ENCODE assay signal across 1 cellular context in the genomic region with DNA sequence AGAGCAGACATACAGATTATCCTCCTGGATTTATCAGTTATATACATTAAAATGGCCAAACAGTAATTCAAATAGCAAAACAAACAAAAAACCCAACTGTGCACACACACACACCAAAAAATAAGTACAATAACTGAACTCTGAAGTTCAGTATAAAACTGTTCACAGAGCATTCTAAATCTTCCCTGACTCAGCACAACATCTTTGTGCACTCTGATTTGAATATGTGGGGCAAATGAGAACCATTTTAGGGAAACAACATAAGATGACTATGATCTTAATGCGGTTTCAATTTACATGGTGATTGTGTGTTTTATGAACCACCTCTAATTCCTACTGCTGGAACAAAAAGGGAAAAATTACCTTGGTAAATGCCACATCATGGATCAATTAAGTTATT.
TF ChIP-seq lines count a peak whose summit lies in the region.

No MANE protein-coding gene starts in this region.

TF ChIP-seq in GM23338, 12 proteins besides CTCF, POLR2A, EP300 and RAD21:
- TF ChIP-seq NANOG (IDR thresholded peaks at IDR 0.05; ENCODE audit: borderline replicate concordance) (no peak), ZNF331 (CRISPR knock-in tag; IDR thresholded peaks at IDR 0.05; ENCODE audit: low read depth) (no peak), JUNB (IDR thresholded peaks at IDR 0.05; ENCODE audit: unreplicated experiment) (no peak), ETS1 (IDR thresholded peaks at IDR 0.05) (no peak)
